Comparison of ENCODE assay signal across 5 cellular contexts in genomic region chr12:8231049-8231448, GRCh38. TPM values are rescaled to one million over a fixed set of nuclear protein-coding genes. Genes with fewer than 3 reads are reported as not detected.
"Had no signal": no experiment of that assay in that cellular context is flagged by ENCODE, and none has a peak within 500 bp of the region (broad histone marks: within the 10 kb centered on the region; RNA-seq: fewer than 3 reads in every experiment).

No MANE protein-coding gene starts in this region.

RNA-seq across cellular contexts. Expression of gene FAM90A1, which starts 3.6 kb away (rescaled TPM):
- total RNA-seq: ascending aorta; bronchial epithelial cell; chondrocyte; T-helper 1 cell treated with Interleukin-12 subunit alpha and Interleukin-12 subunit beta and Interleukin-4 antibody, amounts not matched to agents 30 ng/mL and 1 ng/mL, for 36 hours had no signal
- polyA plus RNA-seq: cardiac muscle cell had no signal
